Comparison of ENCODE assay signal across 13 cellular contexts in the genomic region with DNA sequence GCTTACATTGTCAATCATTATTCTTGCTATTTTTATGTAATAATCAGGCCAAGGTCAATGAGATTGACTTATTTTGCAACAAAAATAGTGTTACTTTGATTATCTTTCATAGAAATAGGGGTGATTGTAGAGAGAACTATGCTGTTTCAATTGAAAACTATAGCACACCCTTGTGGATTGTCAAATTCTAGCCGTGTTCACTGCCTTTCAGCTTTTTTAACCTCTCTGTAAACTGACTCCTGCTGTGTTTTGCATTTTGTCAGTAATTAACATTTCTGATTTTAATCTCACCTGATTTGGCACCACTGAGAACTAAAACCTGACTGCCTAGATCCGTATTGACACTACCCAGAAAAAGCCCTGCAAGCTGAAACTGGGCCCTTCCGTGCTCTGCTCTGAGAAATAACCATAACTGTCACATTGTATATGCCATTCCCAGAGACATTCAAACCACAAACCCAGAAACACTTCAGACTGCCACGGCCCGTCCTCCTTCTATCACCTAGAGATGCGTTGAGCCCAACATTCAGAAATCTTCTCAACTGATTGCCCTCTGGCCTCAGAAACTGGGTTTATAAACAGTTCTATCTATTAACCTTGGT. TPM values are rescaled to one million over a fixed set of nuclear protein-coding genes. Genes with fewer than 3 reads are reported as not detected.
A peak's percentile ranks its signal among the peaks of the same experiment; 100 is the strongest.
DNase-seq lines count a peak whose midpoint lies in the region; ATAC-seq and TF ChIP-seq lines count a peak whose summit lies in the region.
"Had no signal": no experiment of that assay in that cellular context is flagged by ENCODE, and none has a peak within 500 bp of the region (broad histone marks: within the 10 kb centered on the region; RNA-seq: fewer than 3 reads in every experiment).

No MANE protein-coding gene starts in this region.

- H3K9me3 ChIP-seq in CD4-positive, alpha-beta T cell (ENCODE audit: control insufficient read depth, low read length), result no peaks in the 10 kb centered on the region
- H3K9me3 ChIP-seq: SJCRH30 had no signal

- no peak for DNase-seq in AG04449 (ENCODE audit: low read depth, low spot score)
- DNase-seq in iris pigment epithelial cell (ENCODE audit: low read depth), result peak; percentile 21
- no peak for DNase-seq in DMS53 treated with DMSO at 0.1 percent for 48 hours (lab: John Stamatoyannopoulos, UW; ENCODE audit: unreplicated experiment)
- DNase-seq in activated CD4-positive, alpha-beta memory T cell treated with anti-CD3 and anti-CD28 coated beads for 36 hours, result no peak
- no peak for DNase-seq in CD4-positive, alpha-beta T cell
- DNase-seq in activated T-helper 1 cell treated with anti-CD3 and anti-CD28 coated beads, Interleukin-12 subunit alpha, Interleukin-12 subunit beta, Interleukin-2, Interleukin-4 antibody, amounts not matched to agents 30 ng/mL and 10 ng/mL and 1 ng/mL, durations not matched to agents 14 hours and 24 hours and 36 hours (ENCODE audit: low spot score), result no peak
- DNase-seq: activated gamma-delta T cell; NCI-H1105 treated with DMSO at 0.1 percent for 48 hours; stimulated activated CD4-positive, alpha-beta T cell treated with anti-CD3 and anti-CD28 coated beads, Interleukin-1b, Interleukin-23, amount 100 ng/mL, for 48 hours had no signal

- ATAC-seq in GM21390 (IDR thresholded peaks at IDR 0.05; ENCODE audit: unreplicated experiment) (peak; percentile 60), SK-N-SH treated with all-trans-retinoic acid at 6 μM for 48 hours (peak; percentile 76)
- no peak for ATAC-seq in CD4-positive, alpha-beta T cell (ENCODE audit: poor library complexity)

- TF ChIP-seq CTCF in AG04449 (IDR thresholded peaks at IDR 0.05; ENCODE audit: insufficient read depth, low read length, missing control alignments), result peak; percentile 7
- no peak for TF ChIP-seq CTCF in CD4-positive, alpha-beta T cell (IDR thresholded peaks at IDR 0.05)

- no peaks in the 10 kb centered on the region for H3K9me3 Mint-ChIP-seq in activated CD4-positive, alpha-beta memory T cell treated with anti-CD3 and anti-CD28 coated beads for 36 hours
- no peaks in the 10 kb centered on the region for H3K9me3 Mint-ChIP-seq in CD4-positive, alpha-beta T cell
- H3K9me3 Mint-ChIP-seq in activated T-helper 1 cell treated with anti-CD3 and anti-CD28 coated beads, Interleukin-12 subunit alpha, Interleukin-12 subunit beta, Interleukin-2, Interleukin-4 antibody, amounts not matched to agents 30 ng/mL and 10 ng/mL and 1 ng/mL, durations not matched to agents 14 hours and 24 hours and 36 hours, result no peaks in the 10 kb centered on the region

- no peaks in the 10 kb centered on the region for H3K27me3 Mint-ChIP-seq in activated CD4-positive, alpha-beta memory T cell treated with anti-CD3 and anti-CD28 coated beads for 36 hours
- H3K27me3 Mint-ChIP-seq in CD4-positive, alpha-beta T cell, result no peaks in the 10 kb centered on the region
- peaks cover 2% of the 10 kb centered on the region for H3K27me3 Mint-ChIP-seq in activated T-helper 1 cell treated with anti-CD3 and anti-CD28 coated beads, Interleukin-12 subunit alpha, Interleukin-12 subunit beta, Interleukin-2, Interleukin-4 antibody, amounts not matched to agents 30 ng/mL and 10 ng/mL and 1 ng/mL, durations not matched to agents 14 hours and 24 hours and 36 hours (ENCODE audit: insufficient read depth)

- H3K27ac ChIP-seq in CD4-positive, alpha-beta T cell (ENCODE audit: low read depth, low read length), result no peak overlapping the region
- H3K27ac ChIP-seq: epithelial cell of prostate, SJCRH30 had no signal

- no peak overlapping the region for H3K27ac Mint-ChIP-seq in activated CD4-positive, alpha-beta memory T cell treated with anti-CD3 and anti-CD28 coated beads for 36 hours
- H3K27ac Mint-ChIP-seq in CD4-positive, alpha-beta T cell, result no peak overlapping the region
- H3K27ac Mint-ChIP-seq in activated T-helper 1 cell treated with anti-CD3 and anti-CD28 coated beads, Interleukin-12 subunit alpha, Interleukin-12 subunit beta, Interleukin-2, Interleukin-4 antibody, amounts not matched to agents 30 ng/mL and 10 ng/mL and 1 ng/mL, durations not matched to agents 14 hours and 24 hours and 36 hours, result no peak overlapping the region

- CTCF ChIA-PET in AG04449 (lab: Yijun Ruan, JAX), result interaction anchor here (1.1 to 2.1 kb wide), 8 partner anchors 10 to 411 kb away, joined by 3 to 12 read pairs (median 4); no protein-coding TSS in a partner anchor
- CTCF ChIA-PET in activated CD4-positive, alpha-beta memory T cell treated with anti-CD3 and anti-CD28 coated beads for 36 hours (lab: Charles Lee), result interaction anchor here (0.7 to 1.5 kb wide), 3 partner anchors 42 to 711 kb away, joined by 3 to 9 read pairs (median 6); no protein-coding TSS in a partner anchor
- CTCF ChIA-PET in CD4-positive, alpha-beta T cell (lab: Charles Lee), result interaction anchor here (0.6 to 1.7 kb wide), 2 partner anchors 108 to 190 kb away, joined by 3 to 4 read pairs; no protein-coding TSS in a partner anchor

- no peaks in the 10 kb centered on the region for H3K36me3 Mint-ChIP-seq in activated CD4-positive, alpha-beta memory T cell treated with anti-CD3 and anti-CD28 coated beads for 36 hours
- no peaks in the 10 kb centered on the region for H3K36me3 Mint-ChIP-seq in CD4-positive, alpha-beta T cell (ENCODE audit: low read depth)
- H3K36me3 Mint-ChIP-seq in activated T-helper 1 cell treated with anti-CD3 and anti-CD28 coated beads, Interleukin-12 subunit alpha, Interleukin-12 subunit beta, Interleukin-2, Interleukin-4 antibody, amounts not matched to agents 30 ng/mL and 10 ng/mL and 1 ng/mL, durations not matched to agents 14 hours and 24 hours and 36 hours (ENCODE audit: low read depth), result no peaks in the 10 kb centered on the region

- no peaks in the 10 kb centered on the region for H3K27me3 ChIP-seq in CD4-positive, alpha-beta T cell (ENCODE audit: control insufficient read depth, insufficient read depth, low read length)
- H3K27me3 ChIP-seq: SJCRH30 had no signal

- peaks cover 3% of the 10 kb centered on the region for H3K4me1 Mint-ChIP-seq in activated CD4-positive, alpha-beta memory T cell treated with anti-CD3 and anti-CD28 coated beads for 36 hours (ENCODE audit: low read depth)
- no peaks in the 10 kb centered on the region for H3K4me1 Mint-ChIP-seq in CD4-positive, alpha-beta T cell (ENCODE audit: low read depth)
- H3K4me1 Mint-ChIP-seq in activated T-helper 1 cell treated with anti-CD3 and anti-CD28 coated beads, Interleukin-12 subunit alpha, Interleukin-12 subunit beta, Interleukin-2, Interleukin-4 antibody, amounts not matched to agents 30 ng/mL and 10 ng/mL and 1 ng/mL, durations not matched to agents 14 hours and 24 hours and 36 hours (ENCODE audit: low read depth), result peaks cover 17% of the 10 kb centered on the region

- intact Hi-C loops in activated CD4-positive, alpha-beta memory T cell treated with anti-CD3 and anti-CD28 coated beads for 36 hours (cut with micrococcal nuclease), result loop anchor here (1.0 kb wide), 1 partner anchor 410 kb away; no protein-coding TSS in a partner anchor
- intact Hi-C loops in CD4-positive, alpha-beta T cell (cut with DNase I, micrococcal nuclease), result no loop called here
- intact Hi-C loops in activated T-helper 1 cell treated with anti-CD3 and anti-CD28 coated beads, Interleukin-12 subunit alpha, Interleukin-12 subunit beta, Interleukin-2, Interleukin-4 antibody, amounts not matched to agents 30 ng/mL and 10 ng/mL and 1 ng/mL, durations not matched to agents 14 hours and 24 hours and 36 hours (cut with micrococcal nuclease), result no loop called here

- H3K4me3 Mint-ChIP-seq in activated CD4-positive, alpha-beta memory T cell treated with anti-CD3 and anti-CD28 coated beads for 36 hours, result no peak overlapping the region
- H3K4me3 Mint-ChIP-seq in CD4-positive, alpha-beta T cell, result no peak overlapping the region
- no peak overlapping the region for H3K4me3 Mint-ChIP-seq in activated T-helper 1 cell treated with anti-CD3 and anti-CD28 coated beads, Interleukin-12 subunit alpha, Interleukin-12 subunit beta, Interleukin-2, Interleukin-4 antibody, amounts not matched to agents 30 ng/mL and 10 ng/mL and 1 ng/mL, durations not matched to agents 14 hours and 24 hours and 36 hours

- POLR2A ChIA-PET in AG04449 (lab: Yijun Ruan, JAX), result no interaction called here
- POLR2A ChIA-PET in activated CD4-positive, alpha-beta memory T cell treated with anti-CD3 and anti-CD28 coated beads for 36 hours (lab: Charles Lee), result no interaction called here
- POLR2A ChIA-PET in CD4-positive, alpha-beta T cell (lab: Charles Lee), result no interaction called here

- H3K4me3 ChIP-seq in AG04449 (ENCODE audit: low read depth, low read length), result no peak overlapping the region
- H3K4me3 ChIP-seq: SJCRH30 had no signal

TF ChIP-seq in SK-N-SH treated with all-trans-retinoic acid at 6 μM for 48 hours, 23 proteins besides CTCF, POLR2A, EP300 and RAD21 (continues in another document):
- TF ChIP-seq ARNTL (CRISPR knock-in tag; IDR thresholded peaks at IDR 0.05; ENCODE audit: borderline replicate concordance, low read depth), result no peak
- TF ChIP-seq, protein P1, sequence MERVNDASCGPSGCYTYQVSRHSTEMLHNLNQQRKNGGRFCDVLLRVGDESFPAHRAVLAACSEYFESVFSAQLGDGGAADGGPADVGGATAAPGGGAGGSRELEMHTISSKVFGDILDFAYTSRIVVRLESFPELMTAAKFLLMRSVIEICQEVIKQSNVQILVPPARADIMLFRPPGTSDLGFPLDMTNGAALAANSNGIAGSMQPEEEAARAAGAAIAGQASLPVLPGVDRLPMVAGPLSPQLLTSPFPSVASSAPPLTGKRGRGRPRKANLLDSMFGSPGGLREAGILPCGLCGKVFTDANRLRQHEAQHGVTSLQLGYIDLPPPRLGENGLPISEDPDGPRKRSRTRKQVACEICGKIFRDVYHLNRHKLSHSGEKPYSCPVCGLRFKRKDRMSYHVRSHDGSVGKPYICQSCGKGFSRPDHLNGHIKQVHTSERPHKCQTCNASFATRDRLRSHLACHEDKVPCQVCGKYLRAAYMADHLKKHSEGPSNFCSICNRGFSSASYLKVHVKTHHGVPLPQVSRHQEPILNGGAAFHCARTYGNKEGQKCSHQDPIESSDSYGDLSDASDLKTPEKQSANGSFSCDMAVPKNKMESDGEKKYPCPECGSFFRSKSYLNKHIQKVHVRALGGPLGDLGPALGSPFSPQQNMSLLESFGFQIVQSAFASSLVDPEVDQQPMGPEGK (CRISPR knock-in tag; IDR thresholded peaks at IDR 0.05; ENCODE audit: borderline replicate concordance), result no peak
- no peak for TF ChIP-seq ZNF70 (CRISPR knock-in tag; IDR thresholded peaks at IDR 0.05)
- TF ChIP-seq ZFP3 (CRISPR knock-in tag; IDR thresholded peaks at IDR 0.05), result no peak
- TF ChIP-seq OSR1 (CRISPR knock-in tag; IDR thresholded peaks at IDR 0.05), result no peak
- no peak for TF ChIP-seq BACH2 (CRISPR knock-in tag; IDR thresholded peaks at IDR 0.05; ENCODE audit: borderline replicate concordance)
- TF ChIP-seq ZNF565 (CRISPR knock-in tag; conservative IDR thresholded peaks at IDR 0.05; ENCODE audit: low read depth), result no peak
- no peak for TF ChIP-seq CSDC2 (CRISPR knock-in tag; IDR thresholded peaks at IDR 0.05)

RNA-seq across cellular contexts. Expression of gene ETV6, which starts 26.6 kb away (rescaled TPM):
- 10 to 100 TPM; 55.3 to 57.5 TPM for total RNA-seq in activated CD4-positive, alpha-beta memory T cell treated with anti-CD3 and anti-CD28 coated beads for 36 hours
- 10 to 100 TPM; 28.5 to 30.2 TPM for total RNA-seq in CD4-positive, alpha-beta T cell
- 117 and 131 TPM in 2 replicates for total RNA-seq in activated T-helper 1 cell treated with anti-CD3 and anti-CD28 coated beads, Interleukin-12 subunit alpha, Interleukin-12 subunit beta, Interleukin-2, Interleukin-4 antibody, amounts not matched to agents 30 ng/mL and 10 ng/mL and 1 ng/mL, durations not matched to agents 14 hours and 24 hours and 36 hours
